1 cellular context compared by ENCODE assay signal in genomic region chr1:15616704-15617172, GRCh38.
TF ChIP-seq lines count a peak whose summit lies in the region.

No MANE protein-coding gene starts in this region.

TF ChIP-seq in GM23338, 12 proteins besides CTCF, POLR2A, EP300 and RAD21 (continued from another document):
- TF ChIP-seq ZNF462 (CRISPR knock-in tag; IDR thresholded peaks at IDR 0.05) (no peak), ETS1 (IDR thresholded peaks at IDR 0.05) (no peak), STAT1 (IDR thresholded peaks at IDR 0.05; ENCODE audit: unreplicated experiment) (no peak), EZH2 (IDR thresholded peaks at IDR 0.05; ENCODE audit: low read depth, unreplicated experiment) (no peak), ZNF114 (CRISPR knock-in tag; IDR thresholded peaks at IDR 0.05) (no peak), CREB1 (CRISPR knock-in tag; IDR thresholded peaks at IDR 0.05; ENCODE audit: low read depth) (no peak), JUNB (IDR thresholded peaks at IDR 0.05; ENCODE audit: unreplicated experiment) (no peak), POLR2AphosphoS5 (IDR thresholded peaks at IDR 0.05; ENCODE audit: low read depth) (no peak)
